In genomic region chr4:133263082-133263481, GRCh38 we compare ENCODE assay signal across 1 cellular context.
TF ChIP-seq lines count a peak whose summit lies in the region.

No MANE protein-coding gene starts in this region.

TF ChIP-seq in H1, 55 proteins besides CTCF, POLR2A, EP300 and RAD21:
- TF ChIP-seq KDM1A (IDR thresholded peaks at IDR 0.05; ENCODE audit: borderline replicate concordance, low read length) (no peak), SUZ12 (IDR thresholded peaks at IDR 0.05; ENCODE audit: low read length) (no peak), YY1 (IDR thresholded peaks at IDR 0.05; ENCODE audit: low read depth, low read length) (no peak), PHF8 (conservative IDR thresholded peaks at IDR 0.05; ENCODE audit: low read depth, low read length) (no peak), JUND (IDR thresholded peaks at IDR 0.05; ENCODE audit: low read length) (no peak), SP2 (IDR thresholded peaks at IDR 0.05; ENCODE audit: low read length) (no peak), KDM4A (IDR thresholded peaks at IDR 0.05; ENCODE audit: low read depth, low read length, severe bottlenecking) (no peak), ZNF274 (IDR thresholded peaks at IDR 0.05; ENCODE audit: borderline replicate concordance, extremely low read depth, low read length) (no peak), RNF2 (IDR thresholded peaks at IDR 0.05; ENCODE audit: borderline replicate concordance, low read depth, low read length, missing control alignments, poor library complexity, severe bottlenecking) (no peak), ASH2L (IDR thresholded peaks at IDR 0.05; ENCODE audit: low read length) (no peak), TBP (IDR thresholded peaks at IDR 0.05; ENCODE audit: low read depth, low read length) (no peak), JUN (IDR thresholded peaks at IDR 0.05; ENCODE audit: low read depth, low read length) (no peak), CTBP2 (IDR thresholded peaks at IDR 0.05; ENCODE audit: borderline replicate concordance, insufficient read depth, insufficient read length, low read length) (no peak), EZH2 (IDR thresholded peaks at IDR 0.05; ENCODE audit: low read depth, low read length, severe bottlenecking) (no peak), SIN3A (conservative IDR thresholded peaks at IDR 0.05 in 1 of 2, IDR thresholded peaks at IDR 0.05 in 1 of 2; ENCODE audit: low read depth in 1 of 2, low read length in 2 of 2) (no peak), NANOG (IDR thresholded peaks at IDR 0.05; ENCODE audit: insufficient read depth, low read depth, low read length, poor library complexity, severe bottlenecking) (no peak), TAF1 (IDR thresholded peaks at IDR 0.05; ENCODE audit: low read depth, low read length) (no peak)
